In the genomic region with DNA sequence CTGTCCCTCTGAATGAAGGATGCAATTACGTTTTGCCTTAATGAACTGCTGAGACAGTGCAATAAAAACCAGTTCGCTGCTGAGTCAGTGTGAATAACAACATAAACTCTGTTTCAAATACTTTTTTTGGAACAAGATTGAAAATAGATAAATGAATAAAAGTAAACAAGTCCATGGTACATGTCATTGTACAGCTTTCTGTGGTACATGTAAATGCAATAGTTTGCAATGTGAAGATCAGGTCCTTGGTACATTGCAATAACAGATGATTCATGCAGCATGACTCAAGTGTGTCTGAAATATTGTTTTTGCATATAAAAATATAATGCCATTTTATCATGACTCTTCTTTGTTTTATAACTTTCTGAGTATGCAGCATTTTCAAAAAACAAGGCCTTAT, we compare ENCODE assay signal across 2 cellular contexts.
TF ChIP-seq lines count a peak whose summit lies in the region.

No MANE protein-coding gene starts in this region.

TF ChIP-seq in IMR-90, 13 proteins besides CTCF, POLR2A, EP300 and RAD21:
- peak; percentile 97 for TF ChIP-seq CEBPB (IDR thresholded peaks at IDR 0.05; ENCODE audit: low read depth, low read length)
- TF ChIP-seq SMC3 (IDR thresholded peaks at IDR 0.05; ENCODE audit: low read depth, low read length): no peak
- peak; percentile 45; the same call in 1 of the 2 replicates for TF ChIP-seq MAFK (IDR thresholded peaks at IDR 0.05; ENCODE audit: low read depth, low read length)
- no peak for TF ChIP-seq USF2 (IDR thresholded peaks at IDR 0.05; ENCODE audit: low read depth, low read length)
- TF ChIP-seq FOS (IDR thresholded peaks at IDR 0.05; ENCODE audit: low read depth, low read length): peak; percentile 73
TF ChIP-seq in IMR-90: peak in this region for 3.

TF ChIP-seq in WTC11, 78 proteins besides CTCF, POLR2A, EP300 and RAD21:
- TF ChIP-seq, protein P1, sequence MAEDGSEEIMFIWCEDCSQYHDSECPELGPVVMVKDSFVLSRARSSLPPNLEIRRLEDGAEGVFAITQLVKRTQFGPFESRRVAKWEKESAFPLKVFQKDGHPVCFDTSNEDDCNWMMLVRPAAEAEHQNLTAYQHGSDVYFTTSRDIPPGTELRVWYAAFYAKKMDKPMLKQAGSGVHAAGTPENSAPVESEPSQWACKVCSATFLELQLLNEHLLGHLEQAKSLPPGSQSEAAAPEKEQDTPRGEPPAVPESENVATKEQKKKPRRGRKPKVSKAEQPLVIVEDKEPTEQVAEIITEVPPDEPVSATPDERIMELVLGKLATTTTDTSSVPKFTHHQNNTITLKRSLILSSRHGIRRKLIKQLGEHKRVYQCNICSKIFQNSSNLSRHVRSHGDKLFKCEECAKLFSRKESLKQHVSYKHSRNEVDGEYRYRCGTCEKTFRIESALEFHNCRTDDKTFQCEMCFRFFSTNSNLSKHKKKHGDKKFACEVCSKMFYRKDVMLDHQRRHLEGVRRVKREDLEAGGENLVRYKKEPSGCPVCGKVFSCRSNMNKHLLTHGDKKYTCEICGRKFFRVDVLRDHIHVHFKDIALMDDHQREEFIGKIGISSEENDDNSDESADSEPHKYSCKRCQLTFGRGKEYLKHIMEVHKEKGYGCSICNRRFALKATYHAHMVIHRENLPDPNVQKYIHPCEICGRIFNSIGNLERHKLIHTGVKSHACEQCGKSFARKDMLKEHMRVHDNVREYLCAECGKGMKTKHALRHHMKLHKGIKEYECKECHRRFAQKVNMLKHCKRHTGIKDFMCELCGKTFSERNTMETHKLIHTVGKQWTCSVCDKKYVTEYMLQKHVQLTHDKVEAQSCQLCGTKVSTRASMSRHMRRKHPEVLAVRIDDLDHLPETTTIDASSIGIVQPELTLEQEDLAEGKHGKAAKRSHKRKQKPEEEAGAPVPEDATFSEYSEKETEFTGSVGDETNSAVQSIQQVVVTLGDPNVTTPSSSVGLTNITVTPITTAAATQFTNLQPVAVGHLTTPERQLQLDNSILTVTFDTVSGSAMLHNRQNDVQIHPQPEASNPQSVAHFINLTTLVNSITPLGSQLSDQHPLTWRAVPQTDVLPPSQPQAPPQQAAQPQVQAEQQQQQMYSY (CRISPR knock-in tag; IDR thresholded peaks at IDR 0.05): no peak
- TF ChIP-seq ETV6 (CRISPR knock-in tag; IDR thresholded peaks at IDR 0.05) (no peak), KAT7 (CRISPR knock-in tag; IDR thresholded peaks at IDR 0.05; ENCODE audit: borderline replicate concordance) (no peak), ZNF396 (CRISPR knock-in tag; IDR thresholded peaks at IDR 0.05; ENCODE audit: borderline replicate concordance) (no peak), ZNF512 (CRISPR knock-in tag; IDR thresholded peaks at IDR 0.05; ENCODE audit: borderline replicate concordance) (no peak), FOXP4 (CRISPR knock-in tag; IDR thresholded peaks at IDR 0.05) (no peak), ZMAT4 (CRISPR knock-in tag; IDR thresholded peaks at IDR 0.05) (no peak), ZNF416 (CRISPR knock-in tag; IDR thresholded peaks at IDR 0.05) (no peak), PRRX2 (CRISPR knock-in tag; IDR thresholded peaks at IDR 0.05) (no peak), SMAD4 (CRISPR knock-in tag; IDR thresholded peaks at IDR 0.05) (no peak), ZNF263 (CRISPR knock-in tag; IDR thresholded peaks at IDR 0.05; ENCODE audit: low read depth) (no peak), ZSCAN18 (CRISPR knock-in tag; IDR thresholded peaks at IDR 0.05) (no peak), GABPB1 (CRISPR knock-in tag; IDR thresholded peaks at IDR 0.05) (no peak), E2F4 (CRISPR knock-in tag; IDR thresholded peaks at IDR 0.05; ENCODE audit: borderline replicate concordance, low read depth) (no peak), CBFB (CRISPR knock-in tag; IDR thresholded peaks at IDR 0.05; ENCODE audit: low read depth) (no peak)
